Comparison of ENCODE assay signal across 18 cellular contexts in genomic region chr3:111728566-111728935, GRCh38. TPM values are rescaled to one million over a fixed set of nuclear protein-coding genes. Genes with fewer than 3 reads are reported as not detected.
DNase-seq lines count a peak whose midpoint lies in the region; ATAC-seq, FAIRE-seq and TF ChIP-seq lines count a peak whose summit lies in the region.
"Had no signal": no experiment of that assay in that cellular context is flagged by ENCODE, and none has a peak within 500 bp of the region (broad histone marks: within the 10 kb centered on the region; RNA-seq: fewer than 3 reads in every experiment).

No MANE protein-coding gene starts in this region.

- no peaks in the 10 kb centered on the region for H3K9me3 Mint-ChIP-seq in activated T-helper 17 cell treated with anti-CD3 and anti-CD28 coated beads, Interleukin-2, amount 50 U/mL, for 72 hours
- H3K9me3 Mint-ChIP-seq in nephron, result peaks cover 3% of the 10 kb centered on the region

- no peak for DNase-seq in D721Med (ENCODE audit: insufficient read length, low spot score)
- peak; percentile 91 for DNase-seq in Karpas-422
- DNase-seq in amniotic stem cell (lab: John Stamatoyannopoulos, UW), result no peak
- DNase-seq: BE2C; CD4-positive, alpha-beta memory T cell; COR-L47; DND-41; GDM1; GOT3; H9 had no signal

- no peaks in the 10 kb centered on the region for H3K4me1 Mint-ChIP-seq in activated T-helper 17 cell treated with anti-CD3 and anti-CD28 coated beads, Interleukin-2, amount 50 U/mL, for 72 hours
- H3K4me1 Mint-ChIP-seq in nephron, result peaks cover 47% of the 10 kb centered on the region

- no peak for ATAC-seq in activated T-helper 17 cell treated with anti-CD3 and anti-CD28 coated beads, Interleukin-2, amount 50 U/mL, for 72 hours (replicated peaks)
- ATAC-seq in HG02763 (IDR thresholded peaks at IDR 0.05; ENCODE audit: unreplicated experiment) (no peak), GM18870 (IDR thresholded peaks at IDR 0.05; ENCODE audit: unreplicated experiment) (no peak)
- ATAC-seq: K562 had no signal

- H3K9me3 ChIP-seq in Karpas-422 (ENCODE audit: low read length), result no peaks in the 10 kb centered on the region
- H3K9me3 ChIP-seq: BE2C had no signal

- TF ChIP-seq CTCF in D721Med (IDR thresholded peaks at IDR 0.05; ENCODE audit: insufficient read depth, missing control alignments), result no peak
- TF ChIP-seq CTCF in nephron (IDR thresholded peaks at IDR 0.05; ENCODE audit: unreplicated experiment in 3 of 3), result no peak

- peaks cover 90% of the 10 kb centered on the region for H3K4me1 ChIP-seq in Karpas-422 (ENCODE audit: low read length)
- H3K4me1 ChIP-seq: BE2C had no signal

- no peaks in the 10 kb centered on the region for H3K79me2 ChIP-seq in Karpas-422 (ENCODE audit: low read length)

- H3K27me3 ChIP-seq in Karpas-422 (ENCODE audit: low read length), result no peaks in the 10 kb centered on the region

- H4K20me1 ChIP-seq in Karpas-422 (ENCODE audit: insufficient read depth, low read depth, low read length), result no peaks in the 10 kb centered on the region

- peak overlapping the region; percentile 10 for H3K27ac Mint-ChIP-seq in activated T-helper 17 cell treated with anti-CD3 and anti-CD28 coated beads, Interleukin-2, amount 50 U/mL, for 72 hours
- H3K27ac Mint-ChIP-seq in nephron, result peak overlapping the region; percentile 34 to 79 (median 64)
- H3K27ac Mint-ChIP-seq: H9 had no signal

- H3K4me2 ChIP-seq in Karpas-422 (ENCODE audit: low read depth, low read length, poor library complexity, severe bottlenecking), result peak overlapping the region; percentile 72

- H3K36me3 ChIP-seq in Karpas-422 (ENCODE audit: insufficient read depth, low read length), result no peaks in the 10 kb centered on the region
- H3K36me3 ChIP-seq: BE2C had no signal

- peak overlapping the region; percentile 25 for H3K4me3 ChIP-seq in Karpas-422 (ENCODE audit: low read length)
- H3K4me3 ChIP-seq: K562 had no signal

- peak overlapping the region; percentile 61 for H3K9ac ChIP-seq in Karpas-422 (ENCODE audit: low read length)

- H2AFZ ChIP-seq in Karpas-422 (ENCODE audit: low read length), result no peak overlapping the region

- no peaks in the 10 kb centered on the region for H3K9me2 ChIP-seq in Karpas-422 (replicated peaks; ENCODE audit: insufficient read depth, low read length)

- H3K36me3 Mint-ChIP-seq in activated T-helper 17 cell treated with anti-CD3 and anti-CD28 coated beads, Interleukin-2, amount 50 U/mL, for 72 hours (ENCODE audit: low read depth), result peaks cover 12% of the 10 kb centered on the region
- H3K36me3 Mint-ChIP-seq in nephron (ENCODE audit: low read depth), result no peaks in the 10 kb centered on the region

- peak; percentile 72 for FAIRE-seq in D721Med (lab: Jason Lieb, UNC)
- FAIRE-seq: A204.1, K562 had no signal

- no peak overlapping the region for H3K4me3 Mint-ChIP-seq in activated T-helper 17 cell treated with anti-CD3 and anti-CD28 coated beads, Interleukin-2, amount 50 U/mL, for 72 hours
- H3K4me3 Mint-ChIP-seq in nephron, result no peak overlapping the region
- H3K4me3 Mint-ChIP-seq: CD4-positive, alpha-beta memory T cell; H9 had no signal

- H3K27ac ChIP-seq in Karpas-422 (ENCODE audit: low read length), result peak overlapping the region; percentile 97
- H3K27ac ChIP-seq: C4-2B, HL-60 had no signal

- no peaks in the 10 kb centered on the region for H3K27me3 Mint-ChIP-seq in activated T-helper 17 cell treated with anti-CD3 and anti-CD28 coated beads, Interleukin-2, amount 50 U/mL, for 72 hours
- no peaks in the 10 kb centered on the region for H3K27me3 Mint-ChIP-seq in nephron (ENCODE audit: low read depth)
- H3K27me3 Mint-ChIP-seq: CD4-positive, alpha-beta memory T cell had no signal

RNA-seq across cellular contexts. Expression of gene PLCXD2, which starts 54.1 kb away (rescaled TPM):
- total RNA-seq in Karpas-422 (2014; rRNA removed; shearing (Covaris generic); ENCODE audit: low replicate concordance), result 3.0 and 4.5 TPM in 2 replicates
- total RNA-seq in activated T-helper 17 cell treated with anti-CD3 and anti-CD28 coated beads, Interleukin-2, amount 50 U/mL, for 72 hours, result 10 to 100 TPM in 1 of 2 donors, 1 to 10 TPM in 1; 9.5 to 16.3 TPM
